Comparison of ENCODE assay signal across 8 cellular contexts in genomic region chr16:5072334-5073278, GRCh38. TPM values are rescaled to one million over a fixed set of nuclear protein-coding genes. Genes with fewer than 3 reads are reported as not detected.
A peak's percentile ranks its signal among the peaks of the same experiment; 100 is the strongest.
DNase-seq lines count a peak whose midpoint lies in the region; ATAC-seq and TF ChIP-seq lines count a peak whose summit lies in the region.

No MANE protein-coding gene starts in this region.

- H3K4me3 ChIP-seq in Peyer's patch = peak overlapping the region; percentile 64 to 94 (median 78)
- H3K4me3 ChIP-seq in fibroblast of mammary gland (ENCODE audit: control insufficient read depth, low read depth, low read length) = peak overlapping the region; percentile 85

- H3K27ac ChIP-seq in Peyer's patch = peak overlapping the region; percentile 64 to 87 (median 86)

- H3K27me3 ChIP-seq in Peyer's patch = no peaks in the 10 kb centered on the region

- DNase-seq in GM10266 (ENCODE audit: extremely low spot score) (peak; percentile 9), Peyer's patch (no peak), fibroblast of mammary gland (ENCODE audit: low read depth) (no peak), progenitor cell of endocrine pancreas (ENCODE audit: low spot score, unreplicated experiment) (no peak), AG08395 (ENCODE audit: low spot score) (no peak), activated gamma-delta T cell treated with Interleukin-2 at 50 U/mL for 16 hours (no peak)
- DNase-seq in stimulated activated CD4-positive, alpha-beta T cell treated with anti-CD3 and anti-CD28 coated beads, Interleukin-12 subunit alpha, Interleukin-12 subunit beta, amount 100 ng/mL, for 4 hours = no peak

- no peaks in the 10 kb centered on the region for H3K9me3 ChIP-seq in Peyer's patch

- TF ChIP-seq CTCF in GM10266 (IDR thresholded peaks at IDR 0.05; ENCODE audit: control insufficient read depth, insufficient read depth, low read depth, missing control alignments) (no peak), Peyer's patch (IDR thresholded peaks at IDR 0.05) (no peak), fibroblast of mammary gland (conservative IDR thresholded peaks at IDR 0.05; ENCODE audit: control insufficient read depth, insufficient read depth, low read depth, low read length) (no peak), progenitor cell of endocrine pancreas (IDR thresholded peaks at IDR 0.05; ENCODE audit: unreplicated experiment) (no peak)

- no peak for ATAC-seq in HG03432 (IDR thresholded peaks at IDR 0.05; ENCODE audit: unreplicated experiment)

- H3K9me3 Mint-ChIP-seq in progenitor cell of endocrine pancreas (ENCODE audit: low read depth) = no peaks in the 10 kb centered on the region

- no peak for TF ChIP-seq POLR2A in Peyer's patch (IDR thresholded peaks at IDR 0.05)

- H3K27ac Mint-ChIP-seq in progenitor cell of endocrine pancreas = peak overlapping the region; percentile 98

- peaks cover 5% of the 10 kb centered on the region for H3K36me3 Mint-ChIP-seq in progenitor cell of endocrine pancreas (ENCODE audit: insufficient read depth)

- peak overlapping the region; percentile 96 for H3K4me3 Mint-ChIP-seq in progenitor cell of endocrine pancreas (ENCODE audit: low read depth)

- peaks cover 0 to 26% (median 0%) of the 10 kb centered on the region in 3 donors for H3K36me3 ChIP-seq in Peyer's patch

- no peaks in the 10 kb centered on the region for H3K27me3 Mint-ChIP-seq in progenitor cell of endocrine pancreas

- H3K4me1 ChIP-seq in Peyer's patch = peaks cover 3 to 7% (median 6%) of the 10 kb centered on the region in 4 donors

- H3K4me1 Mint-ChIP-seq in progenitor cell of endocrine pancreas (ENCODE audit: low read depth) = peaks cover 1% of the 10 kb centered on the region

RNA-seq across cellular contexts. Expression of gene ALG1, which starts 1.0 kb away (rescaled TPM):
- total RNA-seq in Peyer's patch (10 to 100 TPM; 17.8 to 33.9 (median 23.4) TPM), progenitor cell of endocrine pancreas (28.4 and 30.8 TPM in 2 replicates)

RNA-seq across cellular contexts. Expression of gene C16orf89, which starts 6.8 kb away (rescaled TPM):
- total RNA-seq in Peyer's patch = 1 to 10 TPM in 1 of 4 donors, under 1 TPM in 1, not detected in 2; 0.80 to 1.4 TPM
- not detected in 2 replicates for total RNA-seq in progenitor cell of endocrine pancreas

RNA-seq across cellular contexts. Expression of gene EEF2KMT, which starts 25.0 kb away (rescaled TPM):
- total RNA-seq in Peyer's patch (10 to 100 TPM in 2 of 4 donors, 1 to 10 TPM in 2; 7.4 to 12.3 (median 9.0) TPM), progenitor cell of endocrine pancreas (11.2 and 13.7 TPM in 2 replicates)

RNA-seq across cellular contexts. Expression of gene NAGPA, which starts 38.9 kb away (rescaled TPM):
- total RNA-seq in Peyer's patch (100 to 1,000 TPM in 1 of 4 donors, 10 to 100 TPM in 3; 50.4 to 104 (median 61.0) TPM), progenitor cell of endocrine pancreas (28.4 and 29.2 TPM in 2 replicates)
